ENCODE assay signal across 1 cellular context in the genomic region with DNA sequence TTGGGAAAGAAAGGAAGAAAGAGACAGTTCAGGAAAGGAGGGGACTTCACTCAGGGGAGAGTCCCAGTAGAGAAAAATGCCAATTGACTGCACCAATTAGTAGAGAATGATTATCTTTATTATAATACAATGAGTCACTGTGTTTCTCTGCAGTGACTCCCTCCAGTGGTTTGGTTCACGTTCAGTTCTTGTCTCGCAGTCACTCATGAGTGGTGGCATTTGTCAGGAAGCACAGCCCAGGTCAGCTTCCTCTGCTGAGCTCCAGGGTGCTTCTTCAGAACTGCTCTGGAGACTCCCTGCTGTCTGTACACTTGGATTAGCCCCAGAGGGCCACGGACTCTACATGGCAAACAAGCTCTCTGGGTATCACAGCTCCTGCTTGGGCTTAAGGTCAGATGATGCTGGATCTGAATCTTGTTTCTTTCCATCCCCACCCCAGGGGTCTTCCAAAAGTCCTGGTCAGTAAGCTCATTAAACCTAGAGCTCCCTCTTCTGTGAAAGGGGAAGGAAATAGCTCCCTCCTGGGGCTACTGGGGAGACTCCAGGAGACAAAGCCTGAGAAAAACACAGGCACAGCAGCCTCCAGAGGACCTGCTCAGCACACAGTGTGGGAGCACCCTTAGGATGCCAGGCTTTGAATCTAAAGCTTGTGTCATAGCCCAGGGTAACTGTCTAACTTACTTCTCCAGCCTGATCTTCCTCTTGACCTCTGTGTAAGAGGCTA.
TF ChIP-seq lines count a peak whose summit lies in the region.

No MANE protein-coding gene starts in this region.

TF ChIP-seq in H1, 55 proteins besides CTCF, POLR2A, EP300 and RAD21:
- TF ChIP-seq NANOG (IDR thresholded peaks at IDR 0.05; ENCODE audit: insufficient read depth, low read depth, low read length, poor library complexity, severe bottlenecking) (no peak), SIN3A (conservative IDR thresholded peaks at IDR 0.05 in 1 of 2, IDR thresholded peaks at IDR 0.05 in 1 of 2; ENCODE audit: low read depth in 1 of 2, low read length in 2 of 2) (no peak), GTF2F1 (IDR thresholded peaks at IDR 0.05; ENCODE audit: borderline replicate concordance, low read depth, low read length) (no peak), HDAC6 (IDR thresholded peaks at IDR 0.05; ENCODE audit: low read depth, low read length) (no peak), TBP (IDR thresholded peaks at IDR 0.05; ENCODE audit: low read depth, low read length) (no peak), EGR1 (IDR thresholded peaks at IDR 0.05; ENCODE audit: borderline replicate concordance, low read depth, low read length) (no peak), KDM4A (IDR thresholded peaks at IDR 0.05; ENCODE audit: low read depth, low read length, severe bottlenecking) (no peak), CREB1 (IDR thresholded peaks at IDR 0.05) (no peak), SP4 (IDR thresholded peaks at IDR 0.05; ENCODE audit: low read length) (no peak), MAFK (IDR thresholded peaks at IDR 0.05; ENCODE audit: low read depth, low read length) (no peak)
- TF ChIP-seq, protein P1, sequence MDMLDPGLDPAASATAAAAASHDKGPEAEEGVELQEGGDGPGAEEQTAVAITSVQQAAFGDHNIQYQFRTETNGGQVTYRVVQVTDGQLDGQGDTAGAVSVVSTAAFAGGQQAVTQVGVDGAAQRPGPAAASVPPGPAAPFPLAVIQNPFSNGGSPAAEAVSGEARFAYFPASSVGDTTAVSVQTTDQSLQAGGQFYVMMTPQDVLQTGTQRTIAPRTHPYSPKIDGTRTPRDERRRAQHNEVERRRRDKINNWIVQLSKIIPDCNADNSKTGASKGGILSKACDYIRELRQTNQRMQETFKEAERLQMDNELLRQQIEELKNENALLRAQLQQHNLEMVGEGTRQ (IDR thresholded peaks at IDR 0.05; ENCODE audit: low read length): no peak
